ENCODE assay signal across 1 cellular context in genomic region chr5:43007911-43008368, GRCh38.
TF ChIP-seq lines count a peak whose summit lies in the region.

No MANE protein-coding gene starts in this region.

TF ChIP-seq in K562, 482 proteins besides CTCF, POLR2A, EP300 and RAD21 (continued from another document and continues in another):
- TF ChIP-seq ETS1 (conservative IDR thresholded peaks at IDR 0.05; ENCODE audit: control insufficient read depth, low read depth, low read length) (no peak), ZNF408 (CRISPR knock-in tag; IDR thresholded peaks at IDR 0.05; ENCODE audit: low read depth) (no peak), SREBF2 (CRISPR knock-in tag; IDR thresholded peaks at IDR 0.05) (no peak), E2F1 (CRISPR knock-in tag; IDR thresholded peaks at IDR 0.05) (no peak), CCNT2 (IDR thresholded peaks at IDR 0.05; ENCODE audit: borderline replicate concordance, extremely low read depth, insufficient read length, low read depth, low read length) (no peak), AFF4 (CRISPR knock-in tag; IDR thresholded peaks at IDR 0.05) (no peak; the same call in 1 of the 2 replicates), ELF1 (tag; IDR thresholded peaks at IDR 0.05) (peak; percentile 66), ZC3H8 (IDR thresholded peaks at IDR 0.05) (no peak), ETV6 (IDR thresholded peaks at IDR 0.05; ENCODE audit: borderline replicate concordance in 1 of 2, low read depth in 2 of 2, low read length in 1 of 2) (peak in 1 of 2 experiments; percentile 37; a peak in 2 of 4 replicates), ETV6 (CRISPR knock-in tag; IDR thresholded peaks at IDR 0.05; ENCODE audit: borderline replicate concordance) (no peak), RBM14 (IDR thresholded peaks at IDR 0.05; ENCODE audit: borderline replicate concordance, insufficient read depth, low read depth, low read length) (no peak), HMG20A (CRISPR knock-in tag; conservative IDR thresholded peaks at IDR 0.05) (no peak), KDM5B (IDR thresholded peaks at IDR 0.05; ENCODE audit: insufficient replicate concordance, low read depth, low read length) (no peak), NRF1 (conservative IDR thresholded peaks at IDR 0.05 in 1 of 2, IDR thresholded peaks at IDR 0.05 in 1 of 2) (no peak), IRF9 (tag; IDR thresholded peaks at IDR 0.05) (no peak), THRB (CRISPR knock-in tag; conservative IDR thresholded peaks at IDR 0.05) (no peak), ZBTB40 (IDR thresholded peaks at IDR 0.05) (no peak; the same call in 1 of the 2 replicates), ZBTB40 (CRISPR knock-in tag; IDR thresholded peaks at IDR 0.05) (no peak), ZNF277 (CRISPR knock-in tag; IDR thresholded peaks at IDR 0.05; ENCODE audit: borderline replicate concordance) (no peak), ZSCAN29 (IDR thresholded peaks at IDR 0.05) (peak; percentile 53; the same call in 1 of the 2 replicates), POU5F1 (IDR thresholded peaks at IDR 0.05; ENCODE audit: borderline replicate concordance, low read depth, low read length, partially characterized antibody) (no peak), NR4A1 (CRISPR knock-in tag; IDR thresholded peaks at IDR 0.05) (no peak), NR4A1 (tag; IDR thresholded peaks at IDR 0.05) (no peak), SMAD4 (CRISPR knock-in tag; conservative IDR thresholded peaks at IDR 0.05) (no peak), NFE2L1 (tag; IDR thresholded peaks at IDR 0.05; ENCODE audit: borderline replicate concordance, low read depth) (no peak), ZNF76 (CRISPR knock-in tag; IDR thresholded peaks at IDR 0.05; ENCODE audit: borderline replicate concordance) (no peak), LEF1 (IDR thresholded peaks at IDR 0.05) (no peak), PHB2 (IDR thresholded peaks at IDR 0.05; ENCODE audit: low read depth) (no peak), MED1 (CRISPR knock-in tag; IDR thresholded peaks at IDR 0.05; ENCODE audit: borderline replicate concordance) (no peak), CTCFL (IDR thresholded peaks at IDR 0.05; ENCODE audit: borderline replicate concordance, insufficient read depth, low read depth, low read length, poor library complexity, severe bottlenecking) (no peak), FOXP4 (CRISPR knock-in tag; IDR thresholded peaks at IDR 0.05; ENCODE audit: borderline replicate concordance) (0 out of 2 replicates have a peak, but pooled peaks have one; percentile 32), HNRNPLL (IDR thresholded peaks at IDR 0.05; ENCODE audit: low read depth, low read length, poor library complexity, severe bottlenecking) (no peak), HMG20B (CRISPR knock-in tag; IDR thresholded peaks at IDR 0.05) (no peak), MBD2 (IDR thresholded peaks at IDR 0.05; ENCODE audit: borderline replicate concordance, low read depth) (no peak; the same call in 1 of the 2 replicates)
